ENCODE assay signal across 10 cellular contexts in the genomic region with DNA sequence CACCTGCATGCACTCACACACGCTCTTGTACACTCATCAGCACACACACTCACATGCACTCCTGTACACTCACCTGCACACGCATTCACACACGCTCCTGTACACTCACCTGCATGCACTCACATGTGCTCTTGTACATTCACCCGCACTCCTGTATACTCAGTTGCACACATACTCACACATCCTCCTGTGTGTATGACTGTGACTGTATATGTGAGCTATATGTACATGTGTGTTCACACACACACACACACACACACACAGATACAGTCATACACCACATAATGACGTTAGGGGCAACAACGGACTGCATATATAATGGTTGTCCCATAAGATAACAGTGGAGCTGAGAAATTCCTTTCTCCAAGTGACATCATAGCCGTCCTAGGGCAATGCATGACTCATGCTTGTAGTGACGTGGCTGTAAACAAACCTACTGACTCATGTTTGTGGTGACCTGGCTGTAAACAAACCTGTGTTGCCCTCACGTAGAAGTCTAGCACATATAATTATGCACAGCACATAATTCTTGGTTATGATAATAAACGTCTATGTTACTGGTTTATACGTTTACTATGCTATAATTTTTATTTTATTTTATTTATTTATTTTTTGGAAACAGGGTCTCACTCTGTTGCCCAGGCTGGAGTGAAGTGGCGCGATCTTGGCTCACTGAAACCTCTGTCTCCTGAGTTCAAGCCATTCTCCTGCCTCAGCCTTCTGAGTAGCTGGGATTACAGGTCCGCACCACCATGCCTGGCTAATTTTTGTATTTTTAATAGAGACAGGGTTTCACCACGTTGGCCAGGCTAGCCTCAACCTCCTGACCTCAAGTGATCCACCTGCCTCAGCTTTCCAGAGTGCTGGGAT. TPM values are rescaled to one million over a fixed set of nuclear protein-coding genes. Genes with fewer than 3 reads are reported as not detected.
DNase-seq lines count a peak whose midpoint lies in the region; ATAC-seq, FAIRE-seq and TF ChIP-seq lines count a peak whose summit lies in the region.
"Had no signal": no experiment of that assay in that cellular context is flagged by ENCODE, and none has a peak within 500 bp of the region (broad histone marks: within the 10 kb centered on the region; RNA-seq: fewer than 3 reads in every experiment).

No MANE protein-coding gene starts in this region.

- CTCF ChIA-PET in CD8-positive, alpha-beta T cell (lab: Charles Lee): no interaction called here

- peak; percentile 100 for FAIRE-seq in HTR-8/SVneo (lab: Jason Lieb, UNC)

- H3K36me3 Mint-ChIP-seq in CD8-positive, alpha-beta T cell: no peaks in the 10 kb centered on the region

- intact Hi-C loops in CD8-positive, alpha-beta T cell (cut with DNase I, micrococcal nuclease): no loop called here

- no peaks in the 10 kb centered on the region for H3K4me1 ChIP-seq in CD8-positive, alpha-beta T cell (ENCODE audit: insufficient read depth, low read length)
- H3K4me1 ChIP-seq: parathyroid adenoma had no signal

- peaks cover 4% of the 10 kb centered on the region for H3K9me3 Mint-ChIP-seq in CD8-positive, alpha-beta T cell

- no peak overlapping the region for H3K27ac ChIP-seq in CD8-positive, alpha-beta T cell (ENCODE audit: low read depth, low read length)
- H3K27ac ChIP-seq: parathyroid adenoma had no signal

- in situ Hi-C loops in astrocyte of the cerebellum (cut with HindIII; ENCODE audit: low sequenced_read_pairs): no loop called here

- H3K27me3 ChIP-seq in CD8-positive, alpha-beta T cell (ENCODE audit: insufficient read depth, low read length): no peaks in the 10 kb centered on the region

- H3K36me3 ChIP-seq in CD8-positive, alpha-beta T cell (ENCODE audit: insufficient read depth, low read length): no peaks in the 10 kb centered on the region

- H3K4me1 Mint-ChIP-seq in CD8-positive, alpha-beta T cell (ENCODE audit: low read depth): no peaks in the 10 kb centered on the region

- no peak overlapping the region for H3K27ac Mint-ChIP-seq in CD8-positive, alpha-beta T cell

- peak; percentile 74 for ATAC-seq in CD8-positive, alpha-beta T cell
- no peak for ATAC-seq in GM21723 (IDR thresholded peaks at IDR 0.05; ENCODE audit: unreplicated experiment)

- DNase-seq in CD8-positive, alpha-beta T cell: peak in 2 of 7 experiments; percentile 14 to 44
- DNase-seq in HTR-8/SVneo (ENCODE audit: insufficient read length, low spot score): peak; percentile 96
- DNase-seq in astrocyte of the cerebellum (ENCODE audit: low read depth): peak; percentile 58
- DNase-seq in kidney glomerular epithelial cell (lab: John Stamatoyannopoulos, UW): peak; percentile 18
- no peak for DNase-seq in ecto neural progenitor cell (ENCODE audit: low spot score)
- DNase-seq in COR-L47 (lab: John Stamatoyannopoulos, UW): no peak
- no peak for DNase-seq in NCI-H2107 treated with DMSO at 0.1 percent for 48 hours (lab: John Stamatoyannopoulos, UW; ENCODE audit: unreplicated experiment)
- DNase-seq: NCI-H2029 treated with DMSO at 0.1 percent for 48 hours had no signal

- POLR2A ChIA-PET in CD8-positive, alpha-beta T cell (lab: Charles Lee): no interaction called here

- H3K4me3 ChIP-seq in CD8-positive, alpha-beta T cell (ENCODE audit: low read depth, low read length): no peak overlapping the region
- no peak overlapping the region for H3K4me3 ChIP-seq in astrocyte of the cerebellum (ENCODE audit: low read depth, low read length)

- peaks cover 14% of the 10 kb centered on the region for H3K27me3 Mint-ChIP-seq in CD8-positive, alpha-beta T cell (ENCODE audit: low read depth)

- H3K9me3 ChIP-seq in CD8-positive, alpha-beta T cell (ENCODE audit: low read length): no peaks in the 10 kb centered on the region

- TF ChIP-seq CTCF in CD8-positive, alpha-beta T cell (IDR thresholded peaks at IDR 0.05): no peak
- TF ChIP-seq CTCF in astrocyte of the cerebellum (IDR thresholded peaks at IDR 0.05; ENCODE audit: low read depth, low read length, missing control alignments): no peak

- no peak overlapping the region for H3K4me3 Mint-ChIP-seq in CD8-positive, alpha-beta T cell

RNA-seq across cellular contexts. Expression of a gene that starts 22.8 kb away (rescaled TPM):
- total RNA-seq in CD8-positive, alpha-beta T cell: 10 to 100 TPM in 1 of 2 experiments, 1 to 10 TPM in 1; 9.8 to 14.1 TPM

RNA-seq across cellular contexts. Expression of a gene that starts 33.8 kb away (rescaled TPM):
- total RNA-seq in CD8-positive, alpha-beta T cell: 10 to 100 TPM; 58.2 to 64.6 TPM

RNA-seq across cellular contexts. Expression of a gene that starts 54.7 kb away (rescaled TPM):
- 100 to 1,000 TPM; 170 to 179 TPM for total RNA-seq in CD8-positive, alpha-beta T cell

RNA-seq across cellular contexts. Expression of a gene that starts 55.1 kb away (rescaled TPM):
- 10 to 100 TPM; 12.6 to 12.9 TPM for total RNA-seq in CD8-positive, alpha-beta T cell

Comparison
In these comparisons a context has a peak if more than half of its experiments do, and no peak if none do; other contexts are left out.
1. DNase-seq: peak in HTR-8/SVneo (single experiment), astrocyte of the cerebellum (single experiment) and kidney glomerular epithelial cell (single experiment); none in ecto neural progenitor cell (single experiment), COR-L47 (single experiment) and NCI-H2107 treated with DMSO at 0.1 percent for 48 hours (single experiment).